Comparison of ENCODE assay signal across 1 cellular context in the genomic region with DNA sequence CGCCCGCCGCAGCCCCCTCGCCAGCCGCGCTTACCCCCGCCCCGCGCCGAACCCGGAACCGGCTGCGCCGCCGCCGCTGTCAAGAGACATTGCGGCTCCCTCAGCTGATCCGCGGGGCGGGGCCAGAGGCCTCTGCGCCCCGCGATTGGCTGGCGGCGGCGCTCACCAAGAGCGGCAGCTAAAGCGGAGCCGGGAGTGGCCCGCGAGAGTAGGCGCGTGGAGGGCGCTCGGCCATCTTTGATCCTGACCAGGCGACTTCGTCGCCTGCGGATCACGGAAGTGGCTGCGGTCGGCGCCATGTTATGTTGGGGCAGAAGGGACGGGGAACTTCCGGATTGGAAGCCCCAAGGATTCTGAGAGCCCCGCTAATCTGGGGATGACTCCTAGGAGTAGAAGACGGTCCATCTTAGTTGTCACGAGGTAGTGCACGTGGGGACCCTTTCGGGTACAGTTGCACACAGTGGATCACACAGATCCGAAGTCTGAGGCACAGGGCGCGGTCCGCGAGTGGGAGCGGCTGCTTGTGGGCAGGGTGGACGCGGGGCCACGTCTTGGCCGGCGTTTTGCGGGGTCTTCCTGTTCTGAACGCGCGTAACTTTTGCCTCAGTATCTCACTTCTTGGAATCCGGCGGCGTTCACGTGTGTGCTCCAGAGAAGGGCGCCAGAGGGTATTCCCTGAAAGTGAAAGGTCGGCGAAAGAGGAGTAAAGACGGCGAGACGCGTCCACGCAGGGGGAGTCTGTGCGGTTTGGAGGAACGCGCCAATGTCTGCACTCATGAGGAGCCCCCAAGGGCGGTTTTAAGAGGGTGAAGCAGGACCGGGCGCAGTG.
TF ChIP-seq lines count a peak whose summit lies in the region.

A gene with protein sequence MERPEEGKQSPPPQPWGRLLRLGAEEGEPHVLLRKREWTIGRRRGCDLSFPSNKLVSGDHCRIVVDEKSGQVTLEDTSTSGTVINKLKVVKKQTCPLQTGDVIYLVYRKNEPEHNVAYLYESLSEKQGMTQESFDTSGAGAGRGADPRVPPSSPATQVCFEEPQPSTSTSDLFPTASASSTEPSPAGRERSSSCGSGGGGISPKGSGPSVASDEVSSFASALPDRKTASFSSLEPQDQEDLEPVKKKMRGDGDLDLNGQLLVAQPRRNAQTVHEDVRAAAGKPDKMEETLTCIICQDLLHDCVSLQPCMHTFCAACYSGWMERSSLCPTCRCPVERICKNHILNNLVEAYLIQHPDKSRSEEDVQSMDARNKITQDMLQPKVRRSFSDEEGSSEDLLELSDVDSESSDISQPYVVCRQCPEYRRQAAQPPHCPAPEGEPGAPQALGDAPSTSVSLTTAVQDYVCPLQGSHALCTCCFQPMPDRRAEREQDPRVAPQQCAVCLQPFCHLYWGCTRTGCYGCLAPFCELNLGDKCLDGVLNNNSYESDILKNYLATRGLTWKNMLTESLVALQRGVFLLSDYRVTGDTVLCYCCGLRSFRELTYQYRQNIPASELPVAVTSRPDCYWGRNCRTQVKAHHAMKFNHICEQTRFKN (minus strand): TSS at position 93 of the 829 bp plus-strand sequence. CDS start 277 bp downstream, outside the sequence.

TF ChIP-seq in HepG2, 621 proteins besides CTCF, POLR2A, EP300 and RAD21 (continued from another document and continues in another):
- TF ChIP-seq, protein P1, sequence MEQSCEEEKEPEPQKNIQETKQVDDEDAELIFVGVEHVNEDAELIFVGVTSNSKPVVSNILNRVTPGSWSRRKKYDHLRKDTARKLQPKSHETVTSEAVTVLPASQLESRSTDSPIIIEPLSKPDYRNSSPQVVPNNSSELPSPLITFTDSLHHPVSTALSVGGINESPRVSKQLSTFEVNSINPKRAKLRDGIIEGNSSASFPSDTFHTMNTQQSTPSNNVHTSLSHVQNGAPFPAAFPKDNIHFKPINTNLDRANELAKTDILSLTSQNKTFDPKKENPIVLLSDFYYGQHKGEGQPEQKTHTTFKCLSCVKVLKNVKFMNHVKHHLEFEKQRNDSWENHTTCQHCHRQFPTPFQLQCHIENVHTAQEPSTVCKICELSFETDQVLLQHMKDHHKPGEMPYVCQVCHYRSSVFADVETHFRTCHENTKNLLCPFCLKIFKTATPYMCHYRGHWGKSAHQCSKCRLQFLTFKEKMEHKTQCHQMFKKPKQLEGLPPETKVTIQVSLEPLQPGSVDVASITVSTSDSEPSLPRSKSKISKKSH (CRISPR knock-in tag; IDR thresholded peaks at IDR 0.05; ENCODE audit: borderline replicate concordance), result peak; percentile 63; the same call in 1 of the 2 replicates
- no peak; the same call in 1 of the 2 replicates for TF ChIP-seq SNAPC2 (CRISPR knock-in tag; IDR thresholded peaks at IDR 0.05)
- peak; percentile 23; the same call in 1 of the 2 replicates for TF ChIP-seq PITX1 (CRISPR knock-in tag; IDR thresholded peaks at IDR 0.05)
- TF ChIP-seq, protein P2, sequence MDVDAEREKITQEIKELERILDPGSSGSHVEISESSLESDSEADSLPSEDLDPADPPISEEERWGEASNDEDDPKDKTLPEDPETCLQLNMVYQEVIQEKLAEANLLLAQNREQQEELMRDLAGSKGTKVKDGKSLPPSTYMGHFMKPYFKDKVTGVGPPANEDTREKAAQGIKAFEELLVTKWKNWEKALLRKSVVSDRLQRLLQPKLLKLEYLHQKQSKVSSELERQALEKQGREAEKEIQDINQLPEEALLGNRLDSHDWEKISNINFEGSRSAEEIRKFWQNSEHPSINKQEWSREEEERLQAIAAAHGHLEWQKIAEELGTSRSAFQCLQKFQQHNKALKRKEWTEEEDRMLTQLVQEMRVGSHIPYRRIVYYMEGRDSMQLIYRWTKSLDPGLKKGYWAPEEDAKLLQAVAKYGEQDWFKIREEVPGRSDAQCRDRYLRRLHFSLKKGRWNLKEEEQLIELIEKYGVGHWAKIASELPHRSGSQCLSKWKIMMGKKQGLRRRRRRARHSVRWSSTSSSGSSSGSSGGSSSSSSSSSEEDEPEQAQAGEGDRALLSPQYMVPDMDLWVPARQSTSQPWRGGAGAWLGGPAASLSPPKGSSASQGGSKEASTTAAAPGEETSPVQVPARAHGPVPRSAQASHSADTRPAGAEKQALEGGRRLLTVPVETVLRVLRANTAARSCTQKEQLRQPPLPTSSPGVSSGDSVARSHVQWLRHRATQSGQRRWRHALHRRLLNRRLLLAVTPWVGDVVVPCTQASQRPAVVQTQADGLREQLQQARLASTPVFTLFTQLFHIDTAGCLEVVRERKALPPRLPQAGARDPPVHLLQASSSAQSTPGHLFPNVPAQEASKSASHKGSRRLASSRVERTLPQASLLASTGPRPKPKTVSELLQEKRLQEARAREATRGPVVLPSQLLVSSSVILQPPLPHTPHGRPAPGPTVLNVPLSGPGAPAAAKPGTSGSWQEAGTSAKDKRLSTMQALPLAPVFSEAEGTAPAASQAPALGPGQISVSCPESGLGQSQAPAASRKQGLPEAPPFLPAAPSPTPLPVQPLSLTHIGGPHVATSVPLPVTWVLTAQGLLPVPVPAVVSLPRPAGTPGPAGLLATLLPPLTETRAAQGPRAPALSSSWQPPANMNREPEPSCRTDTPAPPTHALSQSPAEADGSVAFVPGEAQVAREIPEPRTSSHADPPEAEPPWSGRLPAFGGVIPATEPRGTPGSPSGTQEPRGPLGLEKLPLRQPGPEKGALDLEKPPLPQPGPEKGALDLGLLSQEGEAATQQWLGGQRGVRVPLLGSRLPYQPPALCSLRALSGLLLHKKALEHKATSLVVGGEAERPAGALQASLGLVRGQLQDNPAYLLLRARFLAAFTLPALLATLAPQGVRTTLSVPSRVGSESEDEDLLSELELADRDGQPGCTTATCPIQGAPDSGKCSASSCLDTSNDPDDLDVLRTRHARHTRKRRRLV (CRISPR knock-in tag; IDR thresholded peaks at IDR 0.05), result no peak; the same call in 1 of the 2 replicates
- TF ChIP-seq, protein P3, sequence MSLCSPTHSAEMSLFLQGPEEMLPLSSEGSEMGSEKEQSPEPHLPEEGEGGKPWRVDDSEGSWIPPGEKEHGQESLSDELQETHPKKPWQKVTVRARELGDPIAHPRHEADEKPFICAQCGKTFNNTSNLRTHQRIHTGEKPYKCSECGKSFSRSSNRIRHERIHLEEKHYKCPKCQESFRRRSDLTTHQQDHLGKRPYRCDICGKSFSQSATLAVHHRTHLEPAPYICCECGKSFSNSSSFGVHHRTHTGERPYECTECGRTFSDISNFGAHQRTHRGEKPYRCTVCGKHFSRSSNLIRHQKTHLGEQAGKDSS (CRISPR knock-in tag; IDR thresholded peaks at IDR 0.05; ENCODE audit: borderline replicate concordance, low read depth), result peak; percentile 76; the same call in 1 of the 2 replicates
- no peak for TF ChIP-seq NONO (IDR thresholded peaks at IDR 0.05)
- 0 out of 2 replicates have a peak, but pooled peaks have one; percentile 46 for TF ChIP-seq NONO (CRISPR knock-in tag; conservative IDR thresholded peaks at IDR 0.05)
- no peak; the same call in 1 of the 2 replicates for TF ChIP-seq NAIF1 (CRISPR knock-in tag; IDR thresholded peaks at IDR 0.05; ENCODE audit: borderline replicate concordance)
- peak; percentile 84 for TF ChIP-seq MYC (CRISPR knock-in tag; IDR thresholded peaks at IDR 0.05; ENCODE audit: borderline replicate concordance)
- no peak for TF ChIP-seq ZBTB3 (CRISPR knock-in tag; IDR thresholded peaks at IDR 0.05; ENCODE audit: borderline replicate concordance, low read depth)
- 0 out of 2 replicates have a peak, but pooled peaks have one; percentile 47 for TF ChIP-seq RXRA (CRISPR knock-in tag; IDR thresholded peaks at IDR 0.05)
- TF ChIP-seq MAF1 (CRISPR knock-in tag; IDR thresholded peaks at IDR 0.05; ENCODE audit: borderline replicate concordance), result no peak
- TF ChIP-seq, protein P4, sequence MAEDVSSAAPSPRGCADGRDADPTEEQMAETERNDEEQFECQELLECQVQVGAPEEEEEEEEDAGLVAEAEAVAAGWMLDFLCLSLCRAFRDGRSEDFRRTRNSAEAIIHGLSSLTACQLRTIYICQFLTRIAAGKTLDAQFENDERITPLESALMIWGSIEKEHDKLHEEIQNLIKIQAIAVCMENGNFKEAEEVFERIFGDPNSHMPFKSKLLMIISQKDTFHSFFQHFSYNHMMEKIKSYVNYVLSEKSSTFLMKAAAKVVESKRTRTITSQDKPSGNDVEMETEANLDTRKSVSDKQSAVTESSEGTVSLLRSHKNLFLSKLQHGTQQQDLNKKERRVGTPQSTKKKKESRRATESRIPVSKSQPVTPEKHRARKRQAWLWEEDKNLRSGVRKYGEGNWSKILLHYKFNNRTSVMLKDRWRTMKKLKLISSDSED (CRISPR knock-in tag; IDR thresholded peaks at IDR 0.05), result no peak; the same call in 1 of the 2 replicates
- TF ChIP-seq, protein P5, sequence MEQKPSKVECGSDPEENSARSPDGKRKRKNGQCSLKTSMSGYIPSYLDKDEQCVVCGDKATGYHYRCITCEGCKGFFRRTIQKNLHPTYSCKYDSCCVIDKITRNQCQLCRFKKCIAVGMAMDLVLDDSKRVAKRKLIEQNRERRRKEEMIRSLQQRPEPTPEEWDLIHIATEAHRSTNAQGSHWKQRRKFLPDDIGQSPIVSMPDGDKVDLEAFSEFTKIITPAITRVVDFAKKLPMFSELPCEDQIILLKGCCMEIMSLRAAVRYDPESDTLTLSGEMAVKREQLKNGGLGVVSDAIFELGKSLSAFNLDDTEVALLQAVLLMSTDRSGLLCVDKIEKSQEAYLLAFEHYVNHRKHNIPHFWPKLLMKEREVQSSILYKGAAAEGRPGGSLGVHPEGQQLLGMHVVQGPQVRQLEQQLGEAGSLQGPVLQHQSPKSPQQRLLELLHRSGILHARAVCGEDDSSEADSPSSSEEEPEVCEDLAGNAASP (CRISPR knock-in tag; IDR thresholded peaks at IDR 0.05; ENCODE audit: borderline replicate concordance), result no peak
- peak; percentile 57; the same call in 1 of the 2 replicates for TF ChIP-seq ZNF329 (CRISPR knock-in tag; IDR thresholded peaks at IDR 0.05; ENCODE audit: low read depth)
- TF ChIP-seq ZFP1 (CRISPR knock-in tag; IDR thresholded peaks at IDR 0.05), result peak; percentile 45; the same call in 1 of the 2 replicates
- TF ChIP-seq, protein P6, sequence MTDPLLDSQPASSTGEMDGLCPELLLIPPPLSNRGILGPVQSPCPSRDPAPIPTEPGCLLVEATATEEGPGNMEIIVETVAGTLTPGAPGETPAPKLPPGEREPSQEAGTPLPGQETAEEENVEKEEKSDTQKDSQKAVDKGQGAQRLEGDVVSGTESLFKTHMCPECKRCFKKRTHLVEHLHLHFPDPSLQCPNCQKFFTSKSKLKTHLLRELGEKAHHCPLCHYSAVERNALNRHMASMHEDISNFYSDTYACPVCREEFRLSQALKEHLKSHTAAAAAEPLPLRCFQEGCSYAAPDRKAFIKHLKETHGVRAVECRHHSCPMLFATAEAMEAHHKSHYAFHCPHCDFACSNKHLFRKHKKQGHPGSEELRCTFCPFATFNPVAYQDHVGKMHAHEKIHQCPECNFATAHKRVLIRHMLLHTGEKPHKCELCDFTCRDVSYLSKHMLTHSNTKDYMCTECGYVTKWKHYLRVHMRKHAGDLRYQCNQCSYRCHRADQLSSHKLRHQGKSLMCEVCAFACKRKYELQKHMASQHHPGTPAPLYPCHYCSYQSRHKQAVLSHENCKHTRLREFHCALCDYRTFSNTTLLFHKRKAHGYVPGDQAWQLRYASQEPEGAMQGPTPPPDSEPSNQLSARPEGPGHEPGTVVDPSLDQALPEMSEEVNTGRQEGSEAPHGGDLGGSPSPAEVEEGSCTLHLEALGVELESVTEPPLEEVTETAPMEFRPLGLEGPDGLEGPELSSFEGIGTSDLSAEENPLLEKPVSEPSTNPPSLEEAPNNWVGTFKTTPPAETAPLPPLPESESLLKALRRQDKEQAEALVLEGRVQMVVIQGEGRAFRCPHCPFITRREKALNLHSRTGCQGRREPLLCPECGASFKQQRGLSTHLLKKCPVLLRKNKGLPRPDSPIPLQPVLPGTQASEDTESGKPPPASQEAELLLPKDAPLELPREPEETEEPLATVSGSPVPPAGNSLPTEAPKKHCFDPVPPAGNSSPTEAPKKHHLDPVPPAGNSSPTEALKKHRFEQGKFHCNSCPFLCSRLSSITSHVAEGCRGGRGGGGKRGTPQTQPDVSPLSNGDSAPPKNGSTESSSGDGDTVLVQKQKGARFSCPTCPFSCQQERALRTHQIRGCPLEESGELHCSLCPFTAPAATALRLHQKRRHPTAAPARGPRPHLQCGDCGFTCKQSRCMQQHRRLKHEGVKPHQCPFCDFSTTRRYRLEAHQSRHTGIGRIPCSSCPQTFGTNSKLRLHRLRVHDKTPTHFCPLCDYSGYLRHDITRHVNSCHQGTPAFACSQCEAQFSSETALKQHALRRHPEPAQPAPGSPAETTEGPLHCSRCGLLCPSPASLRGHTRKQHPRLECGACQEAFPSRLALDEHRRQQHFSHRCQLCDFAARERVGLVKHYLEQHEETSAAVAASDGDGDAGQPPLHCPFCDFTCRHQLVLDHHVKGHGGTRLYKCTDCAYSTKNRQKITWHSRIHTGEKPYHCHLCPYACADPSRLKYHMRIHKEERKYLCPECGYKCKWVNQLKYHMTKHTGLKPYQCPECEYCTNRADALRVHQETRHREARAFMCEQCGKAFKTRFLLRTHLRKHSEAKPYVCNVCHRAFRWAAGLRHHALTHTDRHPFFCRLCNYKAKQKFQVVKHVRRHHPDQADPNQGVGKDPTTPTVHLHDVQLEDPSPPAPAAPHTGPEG (CRISPR knock-in tag; IDR thresholded peaks at IDR 0.05), result 0 out of 2 replicates have a peak, but pooled peaks have one; percentile 58
- TF ChIP-seq ZNF264 (CRISPR knock-in tag; IDR thresholded peaks at IDR 0.05), result peak; percentile 27; the same call in 1 of the 2 replicates
- TF ChIP-seq SP4 (CRISPR knock-in tag; IDR thresholded peaks at IDR 0.05), result peak; percentile 55; the same call in 1 of the 2 replicates
- TF ChIP-seq, protein P7, sequence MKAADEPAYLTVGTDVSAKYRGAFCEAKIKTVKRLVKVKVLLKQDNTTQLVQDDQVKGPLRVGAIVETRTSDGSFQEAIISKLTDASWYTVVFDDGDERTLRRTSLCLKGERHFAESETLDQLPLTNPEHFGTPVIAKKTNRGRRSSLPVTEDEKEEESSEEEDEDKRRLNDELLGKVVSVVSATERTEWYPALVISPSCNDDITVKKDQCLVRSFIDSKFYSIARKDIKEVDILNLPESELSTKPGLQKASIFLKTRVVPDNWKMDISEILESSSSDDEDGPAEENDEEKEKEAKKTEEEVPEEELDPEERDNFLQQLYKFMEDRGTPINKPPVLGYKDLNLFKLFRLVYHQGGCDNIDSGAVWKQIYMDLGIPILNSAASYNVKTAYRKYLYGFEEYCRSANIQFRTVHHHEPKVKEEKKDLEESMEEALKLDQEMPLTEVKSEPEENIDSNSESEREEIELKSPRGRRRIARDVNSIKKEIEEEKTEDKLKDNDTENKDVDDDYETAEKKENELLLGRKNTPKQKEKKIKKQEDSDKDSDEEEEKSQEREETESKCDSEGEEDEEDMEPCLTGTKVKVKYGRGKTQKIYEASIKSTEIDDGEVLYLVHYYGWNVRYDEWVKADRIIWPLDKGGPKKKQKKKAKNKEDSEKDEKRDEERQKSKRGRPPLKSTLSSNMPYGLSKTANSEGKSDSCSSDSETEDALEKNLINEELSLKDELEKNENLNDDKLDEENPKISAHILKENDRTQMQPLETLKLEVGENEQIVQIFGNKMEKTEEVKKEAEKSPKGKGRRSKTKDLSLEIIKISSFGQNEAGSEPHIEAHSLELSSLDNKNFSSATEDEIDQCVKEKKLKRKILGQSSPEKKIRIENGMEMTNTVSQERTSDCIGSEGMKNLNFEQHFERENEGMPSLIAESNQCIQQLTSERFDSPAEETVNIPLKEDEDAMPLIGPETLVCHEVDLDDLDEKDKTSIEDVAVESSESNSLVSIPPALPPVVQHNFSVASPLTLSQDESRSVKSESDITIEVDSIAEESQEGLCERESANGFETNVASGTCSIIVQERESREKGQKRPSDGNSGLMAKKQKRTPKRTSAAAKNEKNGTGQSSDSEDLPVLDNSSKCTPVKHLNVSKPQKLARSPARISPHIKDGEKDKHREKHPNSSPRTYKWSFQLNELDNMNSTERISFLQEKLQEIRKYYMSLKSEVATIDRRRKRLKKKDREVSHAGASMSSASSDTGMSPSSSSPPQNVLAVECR (CRISPR knock-in tag; IDR thresholded peaks at IDR 0.05; ENCODE audit: borderline replicate concordance), result peak; percentile 90; the same call in 1 of the 2 replicates
- TF ChIP-seq, protein P8, sequence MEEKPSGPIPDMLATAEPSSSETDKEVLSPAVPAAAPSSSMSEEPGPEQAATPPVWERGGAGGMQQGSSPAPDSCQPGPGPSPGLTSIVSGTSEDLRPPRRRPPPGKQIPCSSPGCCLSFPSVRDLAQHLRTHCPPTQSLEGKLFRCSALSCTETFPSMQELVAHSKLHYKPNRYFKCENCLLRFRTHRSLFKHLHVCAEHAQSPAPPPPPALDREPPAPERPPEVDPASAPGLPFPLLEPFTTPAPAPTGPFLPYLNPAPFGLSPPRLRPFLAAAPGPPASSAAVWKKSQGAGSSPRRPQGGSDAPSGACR (CRISPR knock-in tag; IDR thresholded peaks at IDR 0.05), result no peak
